ENCODE assay signal across 21 cellular contexts in the genomic region with DNA sequence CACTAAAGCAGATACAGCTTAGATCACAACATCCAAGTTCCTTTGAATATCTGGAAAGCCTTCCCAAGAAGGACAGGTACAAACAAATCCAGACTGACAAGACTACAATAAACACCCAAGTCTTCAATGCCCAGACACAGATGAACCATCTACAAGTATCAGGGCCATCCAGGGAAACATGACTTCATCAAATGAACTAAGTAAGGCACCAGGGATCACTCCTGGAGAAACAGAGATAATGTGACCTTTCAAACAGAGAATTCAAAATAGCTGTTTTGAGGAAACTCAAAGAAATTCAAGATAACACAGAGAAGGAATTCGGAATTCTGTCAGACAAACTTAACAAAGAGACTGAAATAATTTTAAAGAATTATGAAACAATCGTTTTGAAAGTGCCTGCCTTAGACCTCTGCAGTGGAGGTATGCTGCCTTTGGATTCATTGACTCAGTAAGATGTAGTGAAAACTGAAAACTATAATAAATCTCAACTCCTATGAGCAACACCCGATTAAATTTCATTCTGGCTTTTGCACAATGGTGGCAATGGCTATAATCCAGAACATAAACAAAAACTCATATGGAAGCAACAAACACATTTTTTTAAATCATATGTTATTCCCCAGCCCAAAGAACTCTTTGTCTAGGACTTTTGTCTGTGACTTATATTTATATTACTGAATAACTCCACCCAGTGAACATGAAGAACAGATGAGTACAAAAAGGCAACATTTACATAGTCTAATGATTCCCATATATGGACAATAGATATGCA. TPM values are rescaled to one million over a fixed set of nuclear protein-coding genes. Genes with fewer than 3 reads are reported as not detected.
DNase-seq lines count a peak whose midpoint lies in the region; ATAC-seq and TF ChIP-seq lines count a peak whose summit lies in the region.
"Had no signal": no experiment of that assay in that cellular context is flagged by ENCODE, and none has a peak within 500 bp of the region (broad histone marks: within the 10 kb centered on the region; RNA-seq: fewer than 3 reads in every experiment).

No MANE protein-coding gene starts in this region.

- peak overlapping the region; percentile 44; the same call in 1 of the 2 replicates for H3K56ac ChIP-seq in IMR-90 (ENCODE audit: extremely low read depth, insufficient read depth, low read length)

- H4K20me1 ChIP-seq in IMR-90 (ENCODE audit: insufficient read depth, low read length) (no peaks in the 10 kb centered on the region), neural cell (ENCODE audit: insufficient read depth) (no peaks in the 10 kb centered on the region)

- H3K23ac ChIP-seq in IMR-90 (ENCODE audit: low read depth, low read length): 0 out of 2 replicates have a peak overlapping the region, but pooled peaks have one; percentile 4

- no peaks in the 10 kb centered on the region for H3F3A ChIP-seq in neural cell (ENCODE audit: insufficient read depth, low read length, poor library complexity, severe bottlenecking)

- H3K4me2 ChIP-seq in IMR-90 (ENCODE audit: low read depth, low read length): peak overlapping the region; percentile 81; the same call in 1 of the 2 replicates
- H3K4me2 ChIP-seq in neural cell (ENCODE audit: low read length): no peak overlapping the region

- no peaks in the 10 kb centered on the region for H3K9me2 ChIP-seq in neural cell (ENCODE audit: insufficient read depth, low read length)

- dilution Hi-C loops in IMR-90 (cut with HindIII; ENCODE audit: low sequenced_read_pairs, unreplicated experiment): no loop called here

- H3K36me3 ChIP-seq in IMR-90 (ENCODE audit: control insufficient read depth, insufficient read depth, low read length) (no peaks in the 10 kb centered on the region), neural cell (ENCODE audit: insufficient read depth, low read length) (no peaks in the 10 kb centered on the region), testis (ENCODE audit: low read depth, missing control alignments) (no peaks in the 10 kb centered on the region)
- H3K36me3 ChIP-seq: heart left ventricle, thoracic aorta had no signal

- DNase-seq in AG10803 (ENCODE audit: low read depth) (peak; percentile 75), IMR-90 (peak; percentile 84), brain pericyte (ENCODE audit: low read depth, low spot score) (peak; percentile 32), testis (no peak), NCI-H146 (lab: John Stamatoyannopoulos, UW) (no peak)
- no peak for DNase-seq in activated naive CD4-positive, alpha-beta T cell treated with Interleukin-2 at 50 U/mL for 16 hours
- DNase-seq: activated CD4-positive, CD25-positive, alpha-beta regulatory T cell treated with anti-CD3 and anti-CD28 coated beads, Interleukin-2, amount 50 U/mL, for 72 hours; activated T-cell treated with anti-CD3 and anti-CD28 coated beads, Interleukin-2, amount 50 U/mL, for 48 hours; body of pancreas; heart left ventricle; mucosa of descending colon; NCI-H187; NCI-H345; stimulated activated CD4-positive, alpha-beta T cell treated with anti-CD3 and anti-CD28 coated beads, Interleukin-15, amount 100 ng/mL, for 24 hours had no signal

- peak overlapping the region; percentile 7 to 63 for H4K8ac ChIP-seq in IMR-90 (ENCODE audit: low read depth in 2 of 2, low read length in 2 of 2)

- peak overlapping the region; percentile 85 for H2AK5ac ChIP-seq in IMR-90 (ENCODE audit: low read depth, low read length)

- H3K27me3 ChIP-seq in IMR-90 (ENCODE audit: control insufficient read depth, insufficient read depth, low read length) (no peaks in the 10 kb centered on the region), neural cell (ENCODE audit: insufficient read depth, low read depth, low read length) (no peaks in the 10 kb centered on the region), testis (no peaks in the 10 kb centered on the region)
- H3K27me3 ChIP-seq: body of pancreas, heart left ventricle had no signal

- BruUV-seq in IMR-90 (replicated peaks; lab: Mats Ljungman, UMichigan): no TSS peak

- intact Hi-C loops in IMR-90 (cut with micrococcal nuclease): no loop called here
- intact Hi-C loops in testis (cut with DNase I; ENCODE audit: low total_unique reads): no loop called here

- H3K4me1 ChIP-seq in IMR-90 (ENCODE audit: control insufficient read depth, insufficient read depth, low read length) (peaks cover 19% of the 10 kb centered on the region), testis (no peaks in the 10 kb centered on the region)
- H3K4me1 ChIP-seq: body of pancreas, Caco-2, heart left ventricle had no signal

- H2BK5ac ChIP-seq in IMR-90 (ENCODE audit: low read depth, low read length, poor library complexity, severe bottlenecking): peak overlapping the region; percentile 72

- TF ChIP-seq CTCF in AG10803 (conservative IDR thresholded peaks at IDR 0.05; ENCODE audit: low read length) (no peak), IMR-90 (conservative IDR thresholded peaks at IDR 0.05; ENCODE audit: low read depth, low read length) (no peak), neural cell (IDR thresholded peaks at IDR 0.05; ENCODE audit: poor library complexity, severe bottlenecking) (no peak), testis (IDR thresholded peaks at IDR 0.05) (no peak)

- H3K9ac ChIP-seq in IMR-90 (ENCODE audit: low read depth, low read length): no peak overlapping the region; the same call in 1 of the 2 replicates
- H3K9ac ChIP-seq in neural cell (ENCODE audit: low read length): no peak overlapping the region

- peak overlapping the region; percentile 51; the same call in 1 of the 2 replicates for H2BK20ac ChIP-seq in IMR-90 (ENCODE audit: low read depth, low read length)

- no peak for TF ChIP-seq RAD21 in IMR-90 (IDR thresholded peaks at IDR 0.05; ENCODE audit: low read length)
- TF ChIP-seq RAD21 in neural cell (conservative IDR thresholded peaks at IDR 0.05): no peak

- H3K4me3 ChIP-seq in AG10803 (ENCODE audit: low read length) (no peak overlapping the region), IMR-90 (ENCODE audit: insufficient read depth, low read depth, low read length) (no peak overlapping the region), neural cell (ENCODE audit: low read length) (no peak overlapping the region), testis (no peak overlapping the region)
- H3K4me3 ChIP-seq: body of pancreas, coronary artery, heart left ventricle, mucosa of descending colon, thoracic aorta had no signal

- H3K9me3 ChIP-seq in IMR-90 (ENCODE audit: control insufficient read depth, insufficient read depth, low read length) (no peaks in the 10 kb centered on the region), neural cell (ENCODE audit: low read length) (no peaks in the 10 kb centered on the region), testis (no peaks in the 10 kb centered on the region)
- H3K9me3 ChIP-seq: body of pancreas, Caco-2, heart left ventricle, mucosa of descending colon, thoracic aorta had no signal

- no peak for TF ChIP-seq POLR2A in IMR-90 (IDR thresholded peaks at IDR 0.05; ENCODE audit: low read depth, low read length)
- no peak for TF ChIP-seq POLR2A in testis (IDR thresholded peaks at IDR 0.05)

- H3K9me1 ChIP-seq in IMR-90 (ENCODE audit: insufficient read depth, low read length): peaks cover 8% of the 10 kb centered on the region

- 0% methylated on average over 1 of the region's 3 CpGs; no CpG with 5 or more reads in 1 of the 2 experiments for WGBS in IMR-90 (ENCODE audit: extremely low coverage in 2 of 2, insufficient read length in 1 of 2), 2 experiments
- 60 to 67% methylated on average over 3 of the region's 3 CpGs for WGBS in testis, 2 donors

- peak overlapping the region; percentile 64 for H4K91ac ChIP-seq in IMR-90 (ENCODE audit: insufficient read depth, low read depth, low read length)

- H4K5ac ChIP-seq in IMR-90 (ENCODE audit: low read depth, low read length): peak overlapping the region; percentile 90; the same call in 1 of the 2 replicates

- peak overlapping the region; percentile 26 for H3K4ac ChIP-seq in IMR-90 (ENCODE audit: low read depth, low read length)

- no peaks in the 10 kb centered on the region for H3K79me2 ChIP-seq in neural cell (replicated peaks; ENCODE audit: insufficient read depth, low read length)

- H3K27ac ChIP-seq in IMR-90 (ENCODE audit: insufficient read depth, low read length) (peak overlapping the region; percentile 61; the same call in 1 of the 2 replicates), neural cell (ENCODE audit: low read length) (peak overlapping the region; percentile 53), testis (no peak overlapping the region)
- H3K27ac ChIP-seq: body of pancreas, coronary artery, epithelial cell of prostate, heart left ventricle, thoracic aorta had no signal

- no peaks in the 10 kb centered on the region for H3K79me1 ChIP-seq in IMR-90 (ENCODE audit: low read depth in 1 of 2, low read length in 2 of 2)

- TF ChIP-seq EP300 in neural cell (conservative IDR thresholded peaks at IDR 0.05; ENCODE audit: poor library complexity, severe bottlenecking): no peak

- peak overlapping the region; percentile 43; the same call in 2 of the 3 replicates for H2BK15ac ChIP-seq in IMR-90 (ENCODE audit: low read depth, low read length)

- ATAC-seq in IMR-90 (ENCODE audit: low read depth) (peak; percentile 90), HG02642 (IDR thresholded peaks at IDR 0.05; ENCODE audit: poor library complexity, unreplicated experiment) (no peak)
- ATAC-seq: activated naive CD4-positive, alpha-beta T cell treated with anti-CD3 and anti-CD28 coated beads, Interleukin-2, amount 50 U/mL, for 72 hours; body of pancreas; mucosa of descending colon had no signal

- in situ Hi-C loops in IMR-90 (cut with MboI; ENCODE audit: low sequenced_read_pairs): no loop called here

- peak overlapping the region; percentile 64 for H2BK120ac ChIP-seq in IMR-90 (ENCODE audit: low read depth, low read length)

- H2AK9ac ChIP-seq in IMR-90 (replicated peaks; ENCODE audit: low read depth, low read length, poor library complexity): no peak overlapping the region

- H3K18ac ChIP-seq in IMR-90 (ENCODE audit: low read depth, low read length): peak overlapping the region; percentile 73

- CTCF ChIA-PET in IMR-90 (lab: Yijun Ruan, JAX): no interaction called here

- no peak overlapping the region for H2AFZ ChIP-seq in IMR-90 (replicated peaks; ENCODE audit: low read length, poor library complexity)
- no peak overlapping the region for H2AFZ ChIP-seq in neural cell (ENCODE audit: low read depth, low read length)

- POLR2A ChIA-PET in IMR-90 (lab: Charles Lee; ENCODE audit: unreplicated experiment): no interaction called here

- H3K14ac ChIP-seq in IMR-90 (replicated peaks; ENCODE audit: low read depth, low read length): peak overlapping the region; percentile 58

TF ChIP-seq in IMR-90, 13 proteins besides CTCF, POLR2A, EP300 and RAD21 (continues in another document):
- no peak for TF ChIP-seq NFE2L2 (IDR thresholded peaks at IDR 0.05; ENCODE audit: low read depth, low read length)

RNA-seq across cellular contexts. Expression of gene COL8A1, which starts 12.6 kb away (rescaled TPM):
- 109 and 119 TPM in 2 replicates for total RNA-seq in IMR-90 (2012; rRNA removed)
- polyA plus RNA-seq in IMR-90 (2012; rRNA removed): 133 and 151 TPM in 2 replicates
- 59.3 and 60.5 TPM in 2 replicates for polyA plus RNA-seq in IMR-90 (2012; cell fraction: cytosol; rRNA removed)
- 44.8 and 87.0 TPM in 2 replicates for polyA plus RNA-seq in IMR-90 (2012; cell fraction: nucleus; rRNA removed; ENCODE audit: low replicate concordance)
- polyA plus RNA-seq in neural cell: 0.04 and 0.92 TPM in 2 replicates
- 0.24 and 0.35 TPM in 2 replicates for polyA minus RNA-seq in neural cell
- total RNA-seq in testis: 1 to 10 TPM; 1.1 to 1.3 TPM
- 11.5 TPM for polyA plus RNA-seq in testis (ENCODE audit: insufficient read depth, low read depth, low replicate concordance)
- total RNA-seq: Caco-2 had no signal

Comparison
In these comparisons a context has a peak if more than half of its experiments do, and no peak if none do; other contexts are left out.
1. DNase-seq: peak in AG10803 (single experiment), IMR-90 (single experiment) and brain pericyte (single experiment); none in testis (single experiment), activated naive CD4-positive, alpha-beta T cell treated with Interleukin-2 at 50 U/mL for 16 hours (single experiment) and NCI-H146 (single experiment).
2. H3K27ac ChIP-seq: peak in IMR-90 (single experiment) and neural cell (single experiment); none in testis (0 of 2).